ENCODE assay signal across 13 cellular contexts in the genomic region with DNA sequence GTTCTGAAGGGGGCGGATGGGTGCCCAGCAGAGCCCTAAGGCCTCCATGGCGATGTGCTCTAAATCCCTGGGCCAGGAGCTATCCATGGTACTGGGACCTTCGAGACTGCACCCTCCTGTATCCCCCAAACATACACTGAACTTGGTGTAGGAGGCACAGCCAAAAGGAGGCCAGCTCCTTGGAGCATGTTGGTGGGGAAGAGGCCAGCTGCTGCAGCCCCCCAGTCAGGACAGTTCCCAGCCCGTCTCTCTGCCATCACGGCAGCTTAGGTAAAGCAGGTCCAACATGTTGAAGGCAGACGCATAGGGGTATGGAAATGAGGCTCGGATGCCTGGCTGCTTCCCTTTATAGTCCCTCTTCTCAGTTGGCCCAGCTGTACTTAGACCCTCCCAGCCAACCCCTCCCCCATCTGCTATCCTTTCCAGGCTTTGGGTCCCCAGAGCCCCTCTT. TPM values are rescaled to one million over a fixed set of nuclear protein-coding genes. Genes with fewer than 3 reads are reported as not detected.
DNase-seq lines count a peak whose midpoint lies in the region; ATAC-seq and TF ChIP-seq lines count a peak whose summit lies in the region.
"Had no signal": no experiment of that assay in that cellular context is flagged by ENCODE, and none has a peak within 500 bp of the region (broad histone marks: within the 10 kb centered on the region; RNA-seq: fewer than 3 reads in every experiment).

No MANE protein-coding gene starts in this region.

- no peaks in the 10 kb centered on the region for H3K36me3 Mint-ChIP-seq in neural crest cell (ENCODE audit: low read depth)

- ATAC-seq in HG03280 (IDR thresholded peaks at IDR 0.05; ENCODE audit: unreplicated experiment) (no peak), lower lobe of right lung (no peak)
- ATAC-seq: Panc1 had no signal

- peaks cover 51% of the 10 kb centered on the region for H3K4me1 Mint-ChIP-seq in neural crest cell

- H3K4me3 Mint-ChIP-seq in neural crest cell, result peak overlapping the region; percentile 91

- no peaks in the 10 kb centered on the region for H3K9me3 Mint-ChIP-seq in neural crest cell

- intact Hi-C loops in lower lobe of right lung (cut with DNase I), result no loop called here

- H3K27ac ChIP-seq in lower lobe of right lung, result no peak overlapping the region
- H3K27ac ChIP-seq: prostate gland had no signal

- H3K27ac Mint-ChIP-seq in neural crest cell (ENCODE audit: unreplicated experiment), result peak overlapping the region; percentile 89

- TF ChIP-seq CTCF in neural crest cell (conservative IDR thresholded peaks at IDR 0.05), result no peak
- TF ChIP-seq CTCF in lower lobe of right lung (IDR thresholded peaks at IDR 0.05), result no peak

- no peak overlapping the region for H3K4me3 ChIP-seq in lower lobe of right lung
- H3K4me3 ChIP-seq: prostate gland had no signal

- no peaks in the 10 kb centered on the region for H3K27me3 Mint-ChIP-seq in neural crest cell (ENCODE audit: low read depth)

- H3K36me3 ChIP-seq in lower lobe of right lung, result no peaks in the 10 kb centered on the region
- H3K36me3 ChIP-seq: prostate gland had no signal

- peak; percentile 6 for DNase-seq in DMS53 (lab: John Stamatoyannopoulos, UW)
- no peak for DNase-seq in DMS53 treated with DMSO at 0.1 percent for 48 hours (lab: John Stamatoyannopoulos, UW; ENCODE audit: unreplicated experiment)
- peak; percentile 4 for DNase-seq in NOMO-1 treated with DMSO at 0.1 percent for 48 hours (lab: John Stamatoyannopoulos, UW; ENCODE audit: unreplicated experiment)
- DNase-seq in ecto neural progenitor cell (ENCODE audit: low spot score), result peak; percentile 77
- DNase-seq in neural crest cell (ENCODE audit: low read depth, low spot score), result peak; percentile 57
- DNase-seq in amygdala (lab: John Stamatoyannopoulos, UW), result no peak
- DNase-seq in lower lobe of right lung, result no peak
- DNase-seq: 8988T had no signal

- no peaks in the 10 kb centered on the region for H3K9me3 ChIP-seq in lower lobe of right lung
- H3K9me3 ChIP-seq: prostate gland had no signal

- H3K4me1 ChIP-seq in lower lobe of right lung, result peaks cover 11% of the 10 kb centered on the region
- H3K4me1 ChIP-seq: prostate gland had no signal

- H3K27me3 ChIP-seq in lower lobe of right lung (ENCODE audit: low read depth), result peaks cover 39% of the 10 kb centered on the region

RNA-seq across cellular contexts. Expression of gene CAMKV, which starts 1.8 kb away (rescaled TPM):
- total RNA-seq in neural crest cell, result 41.2 and 43.1 TPM in 2 replicates
- total RNA-seq in lower lobe of right lung, result not detected
- total RNA-seq: cardiac septum, ureter had no signal

RNA-seq across cellular contexts. Expression of gene TRAIP, which starts 11.5 kb away (rescaled TPM):
- total RNA-seq in neural crest cell (33.4 and 38.1 TPM in 2 replicates), lower lobe of right lung (3.0 TPM)

RNA-seq across cellular contexts. Expression of gene MST1R, which starts 35.8 kb away (rescaled TPM):
- total RNA-seq in neural crest cell (1.4 and 2.6 TPM in 2 replicates), lower lobe of right lung (27.3 TPM)

RNA-seq across cellular contexts. Expression of gene UBA7, which starts 54.1 kb away (rescaled TPM):
- total RNA-seq in neural crest cell, result 4.2 and 6.0 TPM in 2 replicates
- 128 TPM for total RNA-seq in lower lobe of right lung

Comparison
In these comparisons a context has a peak if more than half of its experiments do, and no peak if none do; other contexts are left out.
1. DNase-seq: peak in DMS53 (single experiment), NOMO-1 treated with DMSO at 0.1 percent for 48 hours (single experiment), ecto neural progenitor cell (single experiment) and neural crest cell (single experiment); none in DMS53 treated with DMSO at 0.1 percent for 48 hours (single experiment), amygdala (0 of 56) and lower lobe of right lung (single experiment).
2. RNA of gene CAMKV, which starts 1.8 kb away (total RNA-seq): 41.2 to 43.1 TPM in neural crest cell; not detected in lower lobe of right lung (single experiment); every median in the first group is over 10 times any median in the second.